Comparison of ENCODE assay signal across 1 cellular context in genomic region chr11:83151274-83151977, GRCh38.
TF ChIP-seq lines count a peak whose summit lies in the region.

No MANE protein-coding gene starts in this region.

TF ChIP-seq in HCT116, 20 proteins besides CTCF, POLR2A, EP300 and RAD21:
- TF ChIP-seq, protein P1, sequence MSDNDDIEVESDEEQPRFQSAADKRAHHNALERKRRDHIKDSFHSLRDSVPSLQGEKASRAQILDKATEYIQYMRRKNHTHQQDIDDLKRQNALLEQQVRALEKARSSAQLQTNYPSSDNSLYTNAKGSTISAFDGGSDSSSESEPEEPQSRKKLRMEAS (IDR thresholded peaks at IDR 0.05), result no peak
- TF ChIP-seq FOSL1 (IDR thresholded peaks at IDR 0.05; ENCODE audit: low read depth), result peak; percentile 36; the same call in 1 of the 2 replicates
